ENCODE assay signal across 1 cellular context in genomic region chr1:58763214-58763613, GRCh38.
A peak's percentile ranks its signal among the peaks of the same experiment; 100 is the strongest.
TF ChIP-seq lines count a peak whose summit lies in the region.

No MANE protein-coding gene starts in this region.

TF ChIP-seq in HepG2, 621 proteins besides CTCF, POLR2A, EP300 and RAD21 (continued from another document and continues in another):
- TF ChIP-seq ZBTB39 (CRISPR knock-in tag; IDR thresholded peaks at IDR 0.05) = no peak
- TF ChIP-seq GTF2F1 (IDR thresholded peaks at IDR 0.05; ENCODE audit: low read length) = no peak
- TF ChIP-seq ZNF354B (CRISPR knock-in tag; IDR thresholded peaks at IDR 0.05) = no peak
- TF ChIP-seq ZNF407 (CRISPR knock-in tag; IDR thresholded peaks at IDR 0.05; ENCODE audit: not compliant biosample characterization) = no peak
- no peak for TF ChIP-seq ZC3H4 (CRISPR knock-in tag; IDR thresholded peaks at IDR 0.05; ENCODE audit: borderline replicate concordance)
- TF ChIP-seq ZNF362 (CRISPR knock-in tag; IDR thresholded peaks at IDR 0.05; ENCODE audit: borderline replicate concordance) = no peak
- TF ChIP-seq IRF2 (CRISPR knock-in tag; IDR thresholded peaks at IDR 0.05) = no peak
- TF ChIP-seq RARA (CRISPR knock-in tag; IDR thresholded peaks at IDR 0.05) = peak; percentile 42
- no peak for TF ChIP-seq YY1 (IDR thresholded peaks at IDR 0.05; ENCODE audit: insufficient read depth, insufficient replicate concordance, low read depth, low read length)
- no peak for TF ChIP-seq TBP (CRISPR knock-in tag; IDR thresholded peaks at IDR 0.05)
- no peak for TF ChIP-seq ZFY (CRISPR knock-in tag; IDR thresholded peaks at IDR 0.05)
- TF ChIP-seq DMTF1 (CRISPR knock-in tag; IDR thresholded peaks at IDR 0.05) = no peak
- TF ChIP-seq CREM (IDR thresholded peaks at IDR 0.05) = no peak
- TF ChIP-seq CREM (CRISPR knock-in tag; IDR thresholded peaks at IDR 0.05) = no peak
- no peak for TF ChIP-seq IRF1 (CRISPR knock-in tag; IDR thresholded peaks at IDR 0.05; ENCODE audit: low read depth)
- no peak for TF ChIP-seq ZNF451 (CRISPR knock-in tag; IDR thresholded peaks at IDR 0.05)
- no peak for TF ChIP-seq IRX3 (CRISPR knock-in tag; IDR thresholded peaks at IDR 0.05; ENCODE audit: borderline replicate concordance, low read depth)
- no peak for TF ChIP-seq RBM39 (IDR thresholded peaks at IDR 0.05; ENCODE audit: low read depth, low read length, poor library complexity, severe bottlenecking)
- no peak for TF ChIP-seq TFAP4 (IDR thresholded peaks at IDR 0.05; ENCODE audit: borderline replicate concordance, low read depth)
- TF ChIP-seq HDAC6 (IDR thresholded peaks at IDR 0.05; ENCODE audit: low read depth, low read length) = no peak
- TF ChIP-seq NR1H2 (CRISPR knock-in tag; IDR thresholded peaks at IDR 0.05; ENCODE audit: borderline replicate concordance, low read depth) = no peak
- peak; percentile 54 for TF ChIP-seq SAP130 (CRISPR knock-in tag; IDR thresholded peaks at IDR 0.05; ENCODE audit: low read depth)
- no peak for TF ChIP-seq ISX (CRISPR knock-in tag; conservative IDR thresholded peaks at IDR 0.05)
- peak; percentile 75 for TF ChIP-seq HOMEZ (CRISPR knock-in tag; IDR thresholded peaks at IDR 0.05; ENCODE audit: low read depth)
- no peak for TF ChIP-seq HNRNPK (IDR thresholded peaks at IDR 0.05; ENCODE audit: low read depth, low read length, poor library complexity, severe bottlenecking)
- TF ChIP-seq ATRX (CRISPR knock-in tag; IDR thresholded peaks at IDR 0.05; ENCODE audit: borderline replicate concordance) = no peak
- TF ChIP-seq ZBTB26 (CRISPR knock-in tag; IDR thresholded peaks at IDR 0.05; ENCODE audit: borderline replicate concordance) = no peak
- TF ChIP-seq FOXK2 (IDR thresholded peaks at IDR 0.05) = no peak
- TF ChIP-seq JARID2 (CRISPR knock-in tag; IDR thresholded peaks at IDR 0.05; ENCODE audit: insufficient replicate concordance) = no peak
- no peak for TF ChIP-seq FOXM1 (CRISPR knock-in tag; IDR thresholded peaks at IDR 0.05)
- no peak for TF ChIP-seq HCFC1 (IDR thresholded peaks at IDR 0.05; ENCODE audit: low read depth, low read length)
- no peak for TF ChIP-seq GABPA (IDR thresholded peaks at IDR 0.05; ENCODE audit: low read depth, low read length)
- peak; percentile 26; the same call in 1 of the 2 replicates for TF ChIP-seq GABPA (CRISPR knock-in tag; IDR thresholded peaks at IDR 0.05; ENCODE audit: low read depth)
- TF ChIP-seq THAP11 (CRISPR knock-in tag; IDR thresholded peaks at IDR 0.05) = 0 out of 2 replicates have a peak, but pooled peaks have one; percentile 23
